In genomic region chr7:131555565-131556054, GRCh38 we compare ENCODE assay signal across 8 cellular contexts. TPM values are rescaled to one million over a fixed set of nuclear protein-coding genes. Genes with fewer than 3 reads are reported as not detected.
DNase-seq lines count a peak whose midpoint lies in the region; ATAC-seq, FAIRE-seq and TF ChIP-seq lines count a peak whose summit lies in the region.

No MANE protein-coding gene starts in this region.

- H3K27me3 ChIP-seq in CD8-positive, alpha-beta memory T cell (ENCODE audit: insufficient read depth, low read length, poor library complexity, severe bottlenecking), result peaks cover 35% of the 10 kb centered on the region
- peaks cover 13% of the 10 kb centered on the region for H3K27me3 ChIP-seq in bronchial epithelial cell (ENCODE audit: control insufficient read depth, insufficient read depth, low read length)
- H3K27me3 ChIP-seq in muscle layer of colon (ENCODE audit: control insufficient read depth in 1 of 2, insufficient read depth in 2 of 2, low read length in 2 of 2), result no peaks in the 10 kb centered on the region

- DNase-seq in CD8-positive, alpha-beta memory T cell, result no peak
- DNase-seq in NAMALWA (ENCODE audit: low spot score) (peak; percentile 33), bronchial epithelial cell (ENCODE audit: low read depth) (no peak), NCI-H446 (lab: John Stamatoyannopoulos, UW) (no peak), frontal cortex (ENCODE audit: low spot score in 2 of 2) (no peak)

- no peak for TF ChIP-seq CTCF in bronchial epithelial cell (IDR thresholded peaks at IDR 0.05; ENCODE audit: insufficient read depth, low read length, severe bottlenecking)

- H3K9me3 ChIP-seq in CD8-positive, alpha-beta memory T cell (ENCODE audit: low read length), result no peaks in the 10 kb centered on the region
- no peaks in the 10 kb centered on the region for H3K9me3 ChIP-seq in muscle layer of colon (ENCODE audit: low read length)

- H3K4me1 Mint-ChIP-seq in CD8-positive, alpha-beta memory T cell, result peaks cover 11 to 23% (median 18%) of the 10 kb centered on the region in 3 donors

- peak overlapping the region in 3 of 8 donors; percentile 7 to 47 (median 11) for H3K27ac Mint-ChIP-seq in CD8-positive, alpha-beta memory T cell

- no peaks in the 10 kb centered on the region for H3K9me3 Mint-ChIP-seq in CD8-positive, alpha-beta memory T cell

- H3K27ac ChIP-seq in CD8-positive, alpha-beta memory T cell (ENCODE audit: low read depth, low read length), result no peak overlapping the region
- H3K27ac ChIP-seq in muscle layer of colon (ENCODE audit: low read depth, low read length), result peak overlapping the region; percentile 7

- peak overlapping the region; percentile 50 for H3K4me3 ChIP-seq in CD8-positive, alpha-beta memory T cell (ENCODE audit: low read length)
- H3K4me3 ChIP-seq in bronchial epithelial cell (ENCODE audit: low read depth, low read length) (peak overlapping the region; percentile 34), muscle layer of colon (ENCODE audit: low read depth in 1 of 2, low read length in 2 of 2) (peak overlapping the region; percentile 39 to 55)

- no peak for ATAC-seq in HG02571 (IDR thresholded peaks at IDR 0.05; ENCODE audit: unreplicated experiment)
- no peak for ATAC-seq in HG03097 (IDR thresholded peaks at IDR 0.05; ENCODE audit: low FRiP score, unreplicated experiment)

- POLR2A ChIA-PET in CD8-positive, alpha-beta memory T cell (lab: Charles Lee), result no interaction called here

- no peaks in the 10 kb centered on the region for H3K36me3 Mint-ChIP-seq in CD8-positive, alpha-beta memory T cell

- H3K9ac ChIP-seq in muscle layer of colon (ENCODE audit: low read length), result peak overlapping the region; percentile 35

- peaks cover 23% of the 10 kb centered on the region for H3K4me1 ChIP-seq in CD8-positive, alpha-beta memory T cell (ENCODE audit: insufficient read depth, low read length)
- H3K4me1 ChIP-seq in muscle layer of colon (ENCODE audit: insufficient read depth, low read length), result peaks cover 26% of the 10 kb centered on the region

- H3K4me3 Mint-ChIP-seq in CD8-positive, alpha-beta memory T cell, result peak overlapping the region; percentile 76 to 88 (median 83)

- no peaks in the 10 kb centered on the region for H3K36me3 ChIP-seq in CD8-positive, alpha-beta memory T cell (ENCODE audit: insufficient read depth, low read length)
- H3K36me3 ChIP-seq in bronchial epithelial cell (ENCODE audit: control insufficient read depth, insufficient read depth, low read length), result no peaks in the 10 kb centered on the region
- H3K36me3 ChIP-seq in muscle layer of colon (ENCODE audit: insufficient read depth, low read length), result no peaks in the 10 kb centered on the region

- H3K27me3 Mint-ChIP-seq in CD8-positive, alpha-beta memory T cell, result peaks cover 15 to 40% of the 10 kb centered on the region in 2 donors

- CTCF ChIA-PET in CD8-positive, alpha-beta memory T cell (lab: Charles Lee), result no interaction called here

- no peak for FAIRE-seq in bronchial epithelial cell (lab: Jason Lieb, UNC)
- no peak for FAIRE-seq in frontal cortex (lab: Jason Lieb, UNC)

RNA-seq across cellular contexts. Expression of gene PODXL, which starts 0.8 kb away (rescaled TPM):
- 1 to 10 TPM; 1.2 TPM for total RNA-seq in CD8-positive, alpha-beta memory T cell
- 0.62 TPM for polyA plus RNA-seq in CD8-positive, alpha-beta memory T cell
- total RNA-seq in bronchial epithelial cell, result 0.13 and 0.53 TPM in 2 replicates
- total RNA-seq in frontal cortex, result 9.4 TPM
